9 cellular contexts compared by ENCODE assay signal in genomic region chr3:158918008-158918407, GRCh38.
A peak's percentile ranks its signal among the peaks of the same experiment; 100 is the strongest.
DNase-seq lines count a peak whose midpoint lies in the region; ATAC-seq, FAIRE-seq and TF ChIP-seq lines count a peak whose summit lies in the region.
"Had no signal": no experiment of that assay in that cellular context is flagged by ENCODE, and none has a peak within 500 bp of the region (broad histone marks: within the 10 kb centered on the region; RNA-seq: fewer than 3 reads in every experiment).

No MANE protein-coding gene starts in this region.

- BruUV-seq in GM12878 (replicated peaks; lab: Mats Ljungman, UMichigan), result no TSS peak

- no peaks in the 10 kb centered on the region for H3K4me1 ChIP-seq in GM12878 (ENCODE audit: control insufficient read depth, insufficient read depth, low read length)
- H3K4me1 ChIP-seq: BLaER1 had no signal

- TF ChIP-seq RAD21 in GM12878 (IDR thresholded peaks at IDR 0.05; ENCODE audit: insufficient read depth, low read depth, low read length), result peak; percentile 63

- WGBS in GM12878 (ENCODE audit: insufficient coverage, insufficient replicate concordance, low lambda C conversion rate, missing lambda C conversion rate), result 0% methylated on average over 3 of the region's 3 CpGs

- CTCF ChIA-PET in GM12878 (lab: Yijun Ruan, JAX), result interaction anchor here (0.7 to 4.6 kb wide), 8 partner anchors 17 to 888 kb away, joined by 3 to 26 read pairs (median 3); no protein-coding TSS in a partner anchor

- H2AFZ ChIP-seq in GM12878 (ENCODE audit: control insufficient read depth, low read depth, low read length), result no peak overlapping the region; the same call in 1 of the 2 replicates

- POLR2A ChIA-PET in GM12878 (lab: Charles Lee), result no interaction called here

- in situ Hi-C loops in GM12878 (cut with MboI), result no loop called here

- no peaks in the 10 kb centered on the region for H4K20me1 ChIP-seq in GM12878 (ENCODE audit: control insufficient read depth, insufficient read depth)
- H4K20me1 ChIP-seq: BLaER1 had no signal

- peak; percentile 63 to 81 (median 79) for TF ChIP-seq CTCF in GM12878 (IDR thresholded peaks at IDR 0.05 in 2 of 3, conservative IDR thresholded peaks at IDR 0.05 in 1 of 3; ENCODE audit: control insufficient read depth in 2 of 3, extremely low read depth in 1 of 3, insufficient read depth in 1 of 3, low read depth in 3 of 3, low read length in 3 of 3)

- H3K9me3 ChIP-seq in GM12878 (replicated peaks; ENCODE audit: control insufficient read depth, insufficient read depth, low read length), result no peaks in the 10 kb centered on the region
- H3K9me3 ChIP-seq: BLaER1 had no signal

- RAD21 ChIA-PET in GM12878 (lab: Charles Lee; ENCODE audit: unreplicated experiment), result interaction anchor here (1.2 to 1.5 kb wide), 2 partner anchors 71 to 342 kb away, joined by 3 to 5 read pairs; no protein-coding TSS in a partner anchor

- H3K27ac ChIP-seq in GM12878 (ENCODE audit: control insufficient read depth, insufficient read depth), result no peak overlapping the region
- H3K27ac ChIP-seq: BLaER1 had no signal

- no peak for TF ChIP-seq EP300 in GM12878 (IDR thresholded peaks at IDR 0.05; ENCODE audit: borderline replicate concordance in 1 of 2, control insufficient read depth in 1 of 2, low read depth in 2 of 2, low read length in 2 of 2)

- H3K9ac ChIP-seq in GM12878 (ENCODE audit: control insufficient read depth, insufficient read depth, low read length), result no peak overlapping the region
- H3K9ac ChIP-seq: BLaER1 had no signal

- ATAC-seq in HG03135 (IDR thresholded peaks at IDR 0.05; ENCODE audit: unreplicated experiment), result peak; percentile 82
- ATAC-seq in GM12878, result peak; percentile 94
- no peak for ATAC-seq in GM19328 (IDR thresholded peaks at IDR 0.05; ENCODE audit: unreplicated experiment)

- TF ChIP-seq POLR2A in GM12878 (IDR thresholded peaks at IDR 0.05; ENCODE audit: low read depth, low read length), result no peak

- H3K27me3 ChIP-seq in GM12878 (replicated peaks in 1 of 2; ENCODE audit: control insufficient read depth in 2 of 2, insufficient read depth in 2 of 2, low read length in 1 of 2), result no peaks in the 10 kb centered on the region
- H3K27me3 ChIP-seq: BLaER1 had no signal

- no peak overlapping the region for H3K4me2 ChIP-seq in GM12878 (ENCODE audit: control insufficient read depth, insufficient read depth)
- H3K4me2 ChIP-seq: BLaER1 had no signal

- no peaks in the 10 kb centered on the region for H3K36me3 ChIP-seq in GM12878 (ENCODE audit: control insufficient read depth in 2 of 2, insufficient read depth in 2 of 2, low read length in 1 of 2)
- H3K36me3 ChIP-seq: BLaER1 had no signal

- peak; percentile 80 for FAIRE-seq in GM12878 (lab: Jason Lieb, UNC)

- SMC1A ChIA-PET in GM12878 (lab: Charles Lee; ENCODE audit: uncharacterized antibody, unreplicated experiment), result interaction anchor here (1.1 to 1.7 kb wide), 2 partner anchors 71 to 342 kb away, joined by 7 to 8 read pairs; no protein-coding TSS in a partner anchor

- H3K4me3 ChIP-seq in GM12878, result no peak overlapping the region
- H3K4me3 ChIP-seq: BLaER1 had no signal

- no peaks in the 10 kb centered on the region for H3K79me2 ChIP-seq in GM12878 (ENCODE audit: control insufficient read depth, insufficient read depth, low read length)

- intact Hi-C loops in GM12878 (cut with micrococcal nuclease; ENCODE audit: unreplicated experiment), result loop anchor here (1.0 kb wide), 1 partner anchor 342 kb away; no protein-coding TSS in a partner anchor

- DNase-seq in DMS153 treated with DMSO at 0.1 percent for 48 hours (lab: John Stamatoyannopoulos, UW; ENCODE audit: unreplicated experiment) (peak; percentile 39), DMS153 (lab: John Stamatoyannopoulos, UW) (no peak), GM19240 (ENCODE audit: insufficient read length, low spot score) (peak; percentile 24), NCI-H345 treated with DMSO at 0.1 percent for 48 hours (lab: John Stamatoyannopoulos, UW; ENCODE audit: unreplicated experiment) (peak; percentile 15), GM12878 (ENCODE audit: low read depth, low spot score) (no peak), kidney glomerular epithelial cell (lab: John Stamatoyannopoulos, UW) (peak; percentile 84)

TF ChIP-seq in GM12878, 131 proteins besides CTCF, POLR2A, EP300 and RAD21:
- peak; percentile 56; the same call in 1 of the 2 replicates for TF ChIP-seq SMC3 (IDR thresholded peaks at IDR 0.05; ENCODE audit: borderline replicate concordance, low read length)
- TF ChIP-seq YY1 (IDR thresholded peaks at IDR 0.05; ENCODE audit: low read depth, low read length), result 0 out of 2 replicates have a peak, but pooled peaks have one; percentile 12
- TF ChIP-seq SMARCA5 (IDR thresholded peaks at IDR 0.05), result no peak

Comparison
In these comparisons a context has a peak if more than half of its experiments do, and no peak if none do; other contexts are left out.
1. DNase-seq: peak in DMS153 treated with DMSO at 0.1 percent for 48 hours (single experiment), GM19240 (single experiment), NCI-H345 treated with DMSO at 0.1 percent for 48 hours (single experiment) and kidney glomerular epithelial cell (single experiment); none in DMS153 (single experiment) and GM12878 (single experiment).